ENCODE assay signal across 8 cellular contexts in the genomic region with DNA sequence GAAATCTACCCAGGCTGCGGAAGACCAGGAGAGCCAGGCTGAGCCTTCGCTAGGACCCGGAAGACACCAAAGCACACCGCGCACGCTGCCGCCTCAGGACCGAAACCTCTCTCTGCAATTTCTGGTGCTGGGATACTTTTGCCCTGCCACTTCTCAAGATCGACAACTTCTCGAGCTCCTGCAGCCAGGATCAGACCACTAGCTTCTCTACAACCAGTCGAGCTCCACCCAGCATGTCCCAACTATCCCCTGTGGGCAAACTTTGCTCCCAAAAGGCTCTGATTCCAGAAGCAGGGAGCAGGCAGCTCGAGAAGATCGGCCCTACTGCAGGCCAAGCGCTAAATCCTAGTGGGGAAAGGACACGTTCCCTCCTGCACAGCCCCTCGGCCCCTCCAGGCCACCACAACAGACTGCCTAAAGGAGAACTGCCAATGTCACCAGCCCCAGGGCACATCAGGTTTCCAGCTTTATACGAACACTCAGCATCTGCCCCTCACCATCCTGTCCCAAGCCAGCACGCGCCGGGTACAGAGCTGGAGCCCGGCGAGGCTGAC. TPM values are rescaled to one million over a fixed set of nuclear protein-coding genes. Genes with fewer than 3 reads are reported as not detected.
DNase-seq lines count a peak whose midpoint lies in the region; ATAC-seq and TF ChIP-seq lines count a peak whose summit lies in the region.

No MANE protein-coding gene starts in this region.

- peak overlapping the region; percentile 62 for H3K27ac Mint-ChIP-seq in endothelial cell (ENCODE audit: unreplicated experiment)

- no peaks in the 10 kb centered on the region for H3K27me3 ChIP-seq in mononuclear cell (ENCODE audit: insufficient read depth, low read length)

- no peaks in the 10 kb centered on the region for H3K9me3 Mint-ChIP-seq in endothelial cell (ENCODE audit: unreplicated experiment)

- H3K36me3 Mint-ChIP-seq in endothelial cell (ENCODE audit: low read depth, unreplicated experiment) = peaks cover 24% of the 10 kb centered on the region

- peaks cover 27% of the 10 kb centered on the region for H3K4me1 ChIP-seq in mononuclear cell (ENCODE audit: insufficient read depth, low read length)

- peak overlapping the region; percentile 98 for H3K4me3 ChIP-seq in mononuclear cell (ENCODE audit: low read length)

- no peak for TF ChIP-seq CTCF in endothelial cell (IDR thresholded peaks at IDR 0.05; ENCODE audit: unreplicated experiment)

- no peaks in the 10 kb centered on the region for H3K9me3 ChIP-seq in mononuclear cell (ENCODE audit: low read depth, low read length)

- DNase-seq in activated gamma-delta T cell treated with Interleukin-2 at 50 U/mL for 16 hours (peak; percentile 40), activated gamma-delta T cell (lab: John Stamatoyannopoulos, UW) (no peak), NCI-H226 (peak; percentile 34), endothelial cell (ENCODE audit: low spot score) (peak; percentile 37)
- peak; percentile 80 for DNase-seq in activated CD8-positive, alpha-beta memory T cell treated with anti-CD3 and anti-CD28 coated beads for 24 hours
- peak; percentile 54 for DNase-seq in stimulated activated naive CD4-positive, alpha-beta T cell treated with Interleukin-2 at 50 U/mL for 16 hours (lab: John Stamatoyannopoulos, UW)

- peaks cover 15% of the 10 kb centered on the region for H3K27me3 Mint-ChIP-seq in endothelial cell (ENCODE audit: unreplicated experiment)

- ATAC-seq in GM21576 (IDR thresholded peaks at IDR 0.05; ENCODE audit: unreplicated experiment) = no peak

- peaks cover 29% of the 10 kb centered on the region for H3K4me1 Mint-ChIP-seq in endothelial cell (ENCODE audit: unreplicated experiment)

- peak overlapping the region; percentile 97 for H3K4me3 Mint-ChIP-seq in endothelial cell (ENCODE audit: unreplicated experiment)

RNA-seq across cellular contexts. Expression of gene AKAP8, which starts 1.0 kb away (rescaled TPM):
- 36.5 TPM for total RNA-seq in endothelial cell (ENCODE audit: unreplicated experiment)
- 57.5 TPM for total RNA-seq in mononuclear cell

RNA-seq across cellular contexts. Expression of gene AKAP8L, which starts 40.2 kb away (rescaled TPM):
- total RNA-seq in endothelial cell (ENCODE audit: unreplicated experiment) (160 TPM), mononuclear cell (76.9 TPM)

RNA-seq across cellular contexts. Expression of gene BRD4, which starts 46.3 kb away (rescaled TPM):
- total RNA-seq in endothelial cell (ENCODE audit: unreplicated experiment) = 136 TPM
- 29.3 TPM for total RNA-seq in mononuclear cell
